In genomic region chr1:172755099-172755498, GRCh38 we compare ENCODE assay signal across 29 cellular contexts.
"Had no signal": no experiment of that assay in that cellular context is flagged by ENCODE, and none has a peak within 500 bp of the region (broad histone marks: within the 10 kb centered on the region; RNA-seq: fewer than 3 reads in every experiment).

No MANE protein-coding gene starts in this region.

- H3K27me3 ChIP-seq: adrenal gland, body of pancreas had no signal

- H3K4me3 ChIP-seq: adrenal gland, body of pancreas, PC-9 had no signal

- H3K4me3 Mint-ChIP-seq: activated CD4-positive, alpha-beta T cell treated with anti-CD3 and anti-CD28 coated beads, Interleukin-2, amount 10 ng/mL, durations not matched to agents 24 days and 14 days; activated CD8-positive, alpha-beta T cell treated with anti-CD3 and anti-CD28 coated beads for 36 hours; activated naive CD4-positive, alpha-beta T cell treated with anti-CD3 and anti-CD28 coated beads, Interleukin-2, amount 50 U/mL, for 24 hours; activated T-cell treated with anti-CD3 and anti-CD28 coated beads, Interleukin-2, amount 50 U/mL, for 72 hours; activated T-helper 17 cell treated with anti-CD3 and anti-CD28 coated beads, Interleukin-2, amount 50 U/mL, for 72 hours had no signal

- H3K4me1 ChIP-seq: adrenal gland, body of pancreas had no signal

- H3K27ac ChIP-seq: adrenal gland, body of pancreas, PC-9, RWPE1 had no signal

- H3K27ac Mint-ChIP-seq: activated CD4-positive, alpha-beta T cell treated with anti-CD3 and anti-CD28 coated beads, Interleukin-2, amount 10 ng/mL, durations not matched to agents 24 days and 14 days; activated CD8-positive, alpha-beta T cell treated with anti-CD3 and anti-CD28 coated beads for 36 hours; activated naive CD4-positive, alpha-beta T cell treated with anti-CD3 and anti-CD28 coated beads, Interleukin-2, amount 50 U/mL, for 24 hours; activated T-cell treated with anti-CD3 and anti-CD28 coated beads, Interleukin-2, amount 50 U/mL, for 72 hours; activated T-helper 17 cell treated with anti-CD3 and anti-CD28 coated beads, Interleukin-2, amount 50 U/mL, for 72 hours had no signal

- H3K4me2 ChIP-seq: PC-9 had no signal

- DNase-seq: activated CD4-positive, alpha-beta T cell treated with anti-CD3 and anti-CD28 coated beads, Interleukin-2, amount 50 U/mL, for 4 hours; activated CD8-positive, alpha-beta T cell treated with anti-CD3 and anti-CD28 coated beads for 36 hours; activated effector memory CD4-positive, alpha-beta T cell treated with anti-CD3 and anti-CD28 coated beads, Interleukin-2, amount 50 U/mL, for 16 hours; activated naive CD4-positive, alpha-beta T cell; activated T-cell treated with anti-CD3 and anti-CD28 coated beads, Interleukin-2, amount 50 U/mL, for 1 hour; activated T-cell treated with anti-CD3 and anti-CD28 coated beads, Interleukin-2, amount 50 U/mL, for 72 hours; adrenal gland; body of pancreas; caudate nucleus; cerebellar nuclear complex; MM.1S; NCI-H1092; NCI-H1436 treated with DMSO at 0.1 percent for 48 hours; NCI-H1694 treated with DMSO at 0.1 percent for 48 hours; NCI-H2029; NCI-H345; NCI-H524 treated with DMSO at 0.1 percent for 48 hours; PC-9; SIG-M5; SW 1271; T-helper 1 cell; T-helper 2 cell; T-helper 9 cell had no signal

- H3K27me3 Mint-ChIP-seq: activated naive CD4-positive, alpha-beta T cell treated with anti-CD3 and anti-CD28 coated beads, Interleukin-2, amount 50 U/mL, for 24 hours had no signal

- H3K9me3 Mint-ChIP-seq: activated CD8-positive, alpha-beta T cell treated with anti-CD3 and anti-CD28 coated beads for 36 hours; activated naive CD4-positive, alpha-beta T cell treated with anti-CD3 and anti-CD28 coated beads, Interleukin-2, amount 50 U/mL, for 24 hours; activated T-cell treated with anti-CD3 and anti-CD28 coated beads, Interleukin-2, amount 50 U/mL, for 72 hours; activated T-helper 17 cell treated with anti-CD3 and anti-CD28 coated beads, Interleukin-2, amount 50 U/mL, for 72 hours had no signal

- H3K36me3 ChIP-seq: adrenal gland had no signal

- H3K9me3 ChIP-seq: adrenal gland, body of pancreas had no signal

- H2AFZ ChIP-seq: PC-9 had no signal

- ATAC-seq: activated CD8-positive, alpha-beta T cell treated with anti-CD3 and anti-CD28 coated beads for 36 hours; activated T-cell treated with anti-CD3 and anti-CD28 coated beads, Interleukin-2, amount 50 U/mL, for 72 hours; activated T-helper 17 cell treated with anti-CD3 and anti-CD28 coated beads, Interleukin-2, amount 50 U/mL, for 72 hours; body of pancreas; Right ventricle myocardium inferior; SK-N-SH treated with all-trans-retinoic acid at 6 μM for 48 hours had no signal

- H3K36me3 Mint-ChIP-seq: activated naive CD4-positive, alpha-beta T cell treated with anti-CD3 and anti-CD28 coated beads, Interleukin-2, amount 50 U/mL, for 24 hours had no signal
